ENCODE assay signal across 21 cellular contexts in the genomic region with DNA sequence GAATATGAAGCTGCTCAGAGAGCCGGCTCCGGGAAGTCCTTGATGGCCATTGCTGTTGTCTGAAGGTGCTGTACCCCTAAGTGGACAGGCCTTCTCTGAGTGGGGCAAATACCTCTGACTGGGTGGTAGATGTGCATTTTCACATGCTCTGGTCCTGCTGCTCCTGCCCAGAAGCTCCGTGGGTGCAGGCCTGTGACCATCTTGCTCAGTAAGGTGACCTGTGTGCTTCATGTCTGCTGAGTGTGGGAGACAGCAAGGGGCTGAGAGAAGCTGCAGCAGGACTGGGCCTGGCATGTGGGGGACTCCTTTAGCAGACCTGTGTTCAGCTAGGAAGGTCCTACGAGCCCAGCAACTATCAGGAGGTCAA. TPM values are rescaled to one million over a fixed set of nuclear protein-coding genes. Genes with fewer than 3 reads are reported as not detected.
A peak's percentile ranks its signal among the peaks of the same experiment; 100 is the strongest.
DNase-seq lines count a peak whose midpoint lies in the region; ATAC-seq and TF ChIP-seq lines count a peak whose summit lies in the region.
"Had no signal": no experiment of that assay in that cellular context is flagged by ENCODE, and none has a peak within 500 bp of the region (broad histone marks: within the 10 kb centered on the region; RNA-seq: fewer than 3 reads in every experiment).

No MANE protein-coding gene starts in this region.

- peak overlapping the region; percentile 34 to 36 for H3K4me3 ChIP-seq in duodenal mucosa (ENCODE audit: low read depth in 1 of 2, low read length in 2 of 2)
- H3K4me3 ChIP-seq in lower lobe of right lung = no peak overlapping the region
- H3K4me3 ChIP-seq in spleen = peak overlapping the region in 1 of 8 donors; percentile 3
- H3K4me3 ChIP-seq: coronary artery, gastroesophageal sphincter, thoracic aorta had no signal

- peaks cover 22 to 31% of the 10 kb centered on the region in 2 donors for H3K36me3 ChIP-seq in duodenal mucosa (ENCODE audit: control insufficient read depth in 1 of 2, insufficient read depth in 2 of 2, low read length in 2 of 2)
- peaks cover 48% of the 10 kb centered on the region for H3K36me3 ChIP-seq in lower lobe of right lung
- peaks cover 0 to 71% (median 34%) of the 10 kb centered on the region in 6 donors for H3K36me3 ChIP-seq in spleen

- H3K27ac ChIP-seq in RWPE1 = peak overlapping the region; percentile 2; the same call in 1 of the 2 replicates
- H3K27ac ChIP-seq in duodenal mucosa (ENCODE audit: low read depth, low read length) = peak overlapping the region; percentile 70
- H3K27ac ChIP-seq in lower lobe of right lung = peak overlapping the region; percentile 24
- H3K27ac ChIP-seq in spleen = peak overlapping the region; percentile 24 to 100 (median 88)
- no peak overlapping the region for H3K27ac ChIP-seq in foreskin keratinocyte
- H3K27ac ChIP-seq: epithelial cell of prostate, thoracic aorta had no signal

- 63 to 82% (median 79%) methylated on average over 3 to 4 of the region's 4 CpGs for WGBS in spleen, 5 donors

- H3K9ac ChIP-seq in duodenal mucosa (ENCODE audit: low read depth in 1 of 2, low read length in 2 of 2) = peak overlapping the region; percentile 52 to 55

- H3K4me1 ChIP-seq in duodenal mucosa (ENCODE audit: control insufficient read depth in 1 of 2, insufficient read depth in 2 of 2, low read length in 2 of 2) (peaks cover 44 to 46% of the 10 kb centered on the region in 2 donors), lower lobe of right lung (peaks cover 42% of the 10 kb centered on the region), spleen (peaks cover 20 to 91% (median 66%) of the 10 kb centered on the region in 6 donors), foreskin keratinocyte (no peaks in the 10 kb centered on the region)

- intact Hi-C loops in lower lobe of right lung (cut with DNase I) (no loop called here), spleen (cut with DNase I; ENCODE audit: low total_unique reads) (no loop called here)

- TF ChIP-seq POLR2A in spleen (IDR thresholded peaks at IDR 0.05) = no peak

- ATAC-seq in lower lobe of right lung (no peak), GM19395 (IDR thresholded peaks at IDR 0.05; ENCODE audit: unreplicated experiment) (no peak), foreskin keratinocyte (no peak)
- ATAC-seq: PC-3 had no signal

- H3K9me3 ChIP-seq in duodenal mucosa (ENCODE audit: control insufficient read depth in 1 of 2, low read length in 2 of 2) (no peaks in the 10 kb centered on the region), lower lobe of right lung (no peaks in the 10 kb centered on the region), spleen (no peaks in the 10 kb centered on the region)
- H3K9me3 ChIP-seq: gastroesophageal sphincter, thoracic aorta had no signal

- TF ChIP-seq CTCF in RWPE1 (conservative IDR thresholded peaks at IDR 0.05; ENCODE audit: low read depth) = no peak
- no peak for TF ChIP-seq CTCF in lower lobe of right lung (IDR thresholded peaks at IDR 0.05)
- TF ChIP-seq CTCF in spleen (IDR thresholded peaks at IDR 0.05 in 8 of 11, conservative IDR thresholded peaks at IDR 0.05 in 3 of 11) = no peak
- TF ChIP-seq CTCF in foreskin keratinocyte (conservative IDR thresholded peaks at IDR 0.05) = no peak

- CTCF ChIA-PET in RWPE1 (lab: Yijun Ruan, JAX) = interaction anchor here (0.6 to 4.7 kb wide), 3 partner anchors 22 to 277 kb away, joined by 3 to 20 read pairs (median 4); no protein-coding TSS in a partner anchor

- DNase-seq in RWPE1 (ENCODE audit: low spot score) = no peak
- DNase-seq in lower lobe of right lung = no peak
- DNase-seq in spleen = no peak
- DNase-seq in AG08395 (ENCODE audit: low spot score) = no peak
- DNase-seq in glomerular visceral epithelial cell (ENCODE audit: extremely low spot score) = no peak
- DNase-seq in foreskin keratinocyte = no peak
- DNase-seq: activated CD4-positive, alpha-beta T cell treated with anti-CD3 and anti-CD28 coated beads for 4 hours; activated effector memory CD4-positive, alpha-beta T cell treated with Interleukin-2 at 50 U/mL for 16 hours; AML-193; aorta; EL; mammary epithelial cell; NCI-H2029; PC-3; stimulated activated CD4-positive, alpha-beta T cell treated with anti-CD3 and anti-CD28 coated beads, Interleukin-2, amount 100 ng/mL, for 24 hours had no signal

- POLR2A ChIA-PET in RWPE1 (lab: Yijun Ruan, JAX; ENCODE audit: low non-redundant PET) = no interaction called here

- H3K27me3 ChIP-seq in duodenal mucosa (ENCODE audit: control insufficient read depth in 1 of 2, insufficient read depth in 2 of 2, low read length in 2 of 2) (no peaks in the 10 kb centered on the region), lower lobe of right lung (ENCODE audit: low read depth) (no peaks in the 10 kb centered on the region), spleen (replicated peaks in 1 of 7) (no peaks in the 10 kb centered on the region), foreskin keratinocyte (no peaks in the 10 kb centered on the region)
- H3K27me3 ChIP-seq: gastroesophageal sphincter had no signal

RNA-seq across cellular contexts. Expression of a gene that starts 5.0 kb away (rescaled TPM):
- total RNA-seq in lower lobe of right lung (7.2 TPM), spleen (10 to 100 TPM; 11.2 to 33.2 (median 17.2) TPM), foreskin keratinocyte (5.6 and 5.7 TPM in 2 replicates)
- polyA plus RNA-seq in spleen (1 to 10 TPM; 2.9 to 8.0 (median 4.1) TPM), foreskin keratinocyte (4.6 and 5.0 TPM in 2 replicates)

RNA-seq across cellular contexts. Expression of a gene that starts 25.9 kb away (rescaled TPM):
- 63.0 TPM for total RNA-seq in lower lobe of right lung
- 100 to 1,000 TPM in 6 of 7 donors, 10 to 100 TPM in 1; 96.5 to 246 (median 113) TPM for total RNA-seq in spleen
- 10 to 100 TPM; 35.5 to 62.0 (median 37.6) TPM for polyA plus RNA-seq in spleen
- 44.1 and 50.9 TPM in 2 replicates for total RNA-seq in foreskin keratinocyte
- polyA plus RNA-seq in foreskin keratinocyte = 54.6 and 57.7 TPM in 2 replicates
